ENCODE assay signal across 15 cellular contexts in genomic region chr11:27055065-27055682, GRCh38. TPM values are rescaled to one million over a fixed set of nuclear protein-coding genes. Genes with fewer than 3 reads are reported as not detected.
A peak's percentile ranks its signal among the peaks of the same experiment; 100 is the strongest.
DNase-seq lines count a peak whose midpoint lies in the region; TF ChIP-seq lines count a peak whose summit lies in the region.
"Had no signal": no experiment of that assay in that cellular context is flagged by ENCODE, and none has a peak within 500 bp of the region (broad histone marks: within the 10 kb centered on the region; RNA-seq: fewer than 3 reads in every experiment).

No MANE protein-coding gene starts in this region.

- H3K36me3 ChIP-seq in SJSA1 (no peaks in the 10 kb centered on the region), WERI-Rb-1 (no peaks in the 10 kb centered on the region)

- no peak overlapping the region for H3K4me3 Mint-ChIP-seq in osteocyte (ENCODE audit: unreplicated experiment)
- H3K4me3 Mint-ChIP-seq in activated T-helper 2 cell treated with anti-CD3 and anti-CD28 coated beads, Interferon-gamma antibody, Interleukin-2, Interleukin-4, amounts not matched to agents 10 μg/mL and 5 μg/mL and 100 μg/mL, durations not matched to agents 14 hours and 24 hours and 36 hours (ENCODE audit: low read depth), result no peak overlapping the region
- H3K4me3 Mint-ChIP-seq: CD14-positive monocyte; stimulated activated effector memory CD8-positive, alpha-beta T cell treated with anti-CD3 and anti-CD28 coated beads, Interleukin-12 subunit alpha, Interleukin-12 subunit beta, amount 100 ng/mL, for 72 hours had no signal

- H3K27me3 Mint-ChIP-seq in osteocyte (ENCODE audit: unreplicated experiment), result no peaks in the 10 kb centered on the region
- H3K27me3 Mint-ChIP-seq in activated T-helper 2 cell treated with anti-CD3 and anti-CD28 coated beads, Interferon-gamma antibody, Interleukin-2, Interleukin-4, amounts not matched to agents 10 μg/mL and 5 μg/mL and 100 μg/mL, durations not matched to agents 14 hours and 24 hours and 36 hours (ENCODE audit: low read depth), result no peaks in the 10 kb centered on the region

- no peak for TF ChIP-seq CTCF in osteocyte (IDR thresholded peaks at IDR 0.05)
- TF ChIP-seq CTCF in WERI-Rb-1 (IDR thresholded peaks at IDR 0.05; ENCODE audit: low read depth, low read length), result no peak

- H3K9me3 ChIP-seq in SJSA1 (replicated peaks) (no peaks in the 10 kb centered on the region), WERI-Rb-1 (ENCODE audit: severe bottlenecking) (no peaks in the 10 kb centered on the region)

- peak overlapping the region; percentile 44 for H3K27ac Mint-ChIP-seq in osteocyte (ENCODE audit: unreplicated experiment)
- H3K27ac Mint-ChIP-seq in activated T-helper 2 cell treated with anti-CD3 and anti-CD28 coated beads, Interferon-gamma antibody, Interleukin-2, Interleukin-4, amounts not matched to agents 10 μg/mL and 5 μg/mL and 100 μg/mL, durations not matched to agents 14 hours and 24 hours and 36 hours, result no peak overlapping the region
- H3K27ac Mint-ChIP-seq: CD14-positive monocyte; stimulated activated effector memory CD8-positive, alpha-beta T cell treated with anti-CD3 and anti-CD28 coated beads, Interleukin-12 subunit alpha, Interleukin-12 subunit beta, amount 100 ng/mL, for 72 hours had no signal

- DNase-seq in H4 (ENCODE audit: low spot score) (peak; percentile 62), SJSA1 (ENCODE audit: low read depth in 1 of 2, low spot score in 2 of 2) (peak; percentile 50), fibroblast of the conjunctiva (ENCODE audit: low read depth) (peak; percentile 16), osteocyte (ENCODE audit: extremely low spot score, unreplicated experiment) (no peak), 8988T (no peak), WERI-Rb-1 (no peak), NCI-H1092 treated with DMSO at 0.1 percent for 48 hours (lab: John Stamatoyannopoulos, UW) (no peak)
- DNase-seq in activated T-helper 2 cell treated with anti-CD3 and anti-CD28 coated beads, Interferon-gamma antibody, Interleukin-2, Interleukin-4, amounts not matched to agents 10 μg/mL and 5 μg/mL and 100 μg/mL, durations not matched to agents 14 hours and 24 hours and 36 hours (ENCODE audit: low spot score), result no peak
- DNase-seq: activated CD4-positive, alpha-beta T cell treated with anti-CD3 and anti-CD28 coated beads for 1 hour; activated T-cell treated with anti-CD3 and anti-CD28 coated beads, Interleukin-2, amount 50 U/mL, for 48 hours; left cardiac atrium; occipital lobe had no signal

- H3K27me3 ChIP-seq in SJSA1 (replicated peaks) (no peaks in the 10 kb centered on the region), WERI-Rb-1 (ENCODE audit: insufficient read depth, low read depth, severe bottlenecking) (peaks cover 21% of the 10 kb centered on the region)
- H3K27me3 ChIP-seq: breast epithelium had no signal

- intact Hi-C loops in activated T-helper 2 cell treated with anti-CD3 and anti-CD28 coated beads, Interferon-gamma antibody, Interleukin-2, Interleukin-4, amounts not matched to agents 10 μg/mL and 5 μg/mL and 100 μg/mL, durations not matched to agents 14 hours and 24 hours and 36 hours (cut with micrococcal nuclease), result no loop called here

- H3K4me1 ChIP-seq in SJSA1 (replicated peaks), result no peaks in the 10 kb centered on the region
- H3K4me1 ChIP-seq: breast epithelium had no signal

- H3K4me3 ChIP-seq in SJSA1 (no peak overlapping the region), WERI-Rb-1 (ENCODE audit: low read depth, low read length) (no peak overlapping the region)
- H3K4me3 ChIP-seq: breast epithelium had no signal

- peaks cover 11% of the 10 kb centered on the region for H3K9me3 Mint-ChIP-seq in osteocyte (ENCODE audit: unreplicated experiment)
- peaks cover 22% of the 10 kb centered on the region for H3K9me3 Mint-ChIP-seq in activated T-helper 2 cell treated with anti-CD3 and anti-CD28 coated beads, Interferon-gamma antibody, Interleukin-2, Interleukin-4, amounts not matched to agents 10 μg/mL and 5 μg/mL and 100 μg/mL, durations not matched to agents 14 hours and 24 hours and 36 hours

- H3K36me3 Mint-ChIP-seq in osteocyte (ENCODE audit: unreplicated experiment), result peaks cover 8% of the 10 kb centered on the region
- H3K36me3 Mint-ChIP-seq in activated T-helper 2 cell treated with anti-CD3 and anti-CD28 coated beads, Interferon-gamma antibody, Interleukin-2, Interleukin-4, amounts not matched to agents 10 μg/mL and 5 μg/mL and 100 μg/mL, durations not matched to agents 14 hours and 24 hours and 36 hours (ENCODE audit: low read depth), result no peaks in the 10 kb centered on the region
- H3K36me3 Mint-ChIP-seq: CD14-positive monocyte; stimulated activated effector memory CD8-positive, alpha-beta T cell treated with anti-CD3 and anti-CD28 coated beads, Interleukin-12 subunit alpha, Interleukin-12 subunit beta, amount 100 ng/mL, for 72 hours had no signal

- H3K4me1 Mint-ChIP-seq in osteocyte (ENCODE audit: unreplicated experiment), result peaks cover 28% of the 10 kb centered on the region
- H3K4me1 Mint-ChIP-seq in activated T-helper 2 cell treated with anti-CD3 and anti-CD28 coated beads, Interferon-gamma antibody, Interleukin-2, Interleukin-4, amounts not matched to agents 10 μg/mL and 5 μg/mL and 100 μg/mL, durations not matched to agents 14 hours and 24 hours and 36 hours (ENCODE audit: low read depth), result no peaks in the 10 kb centered on the region
- H3K4me1 Mint-ChIP-seq: CD14-positive monocyte; stimulated activated effector memory CD8-positive, alpha-beta T cell treated with anti-CD3 and anti-CD28 coated beads, Interleukin-12 subunit alpha, Interleukin-12 subunit beta, amount 100 ng/mL, for 72 hours had no signal

- H3K27ac ChIP-seq in SJSA1 (no peak overlapping the region), WERI-Rb-1 (no peak overlapping the region)
- H3K27ac ChIP-seq: breast epithelium had no signal

RNA-seq across cellular contexts. Expression of gene BBOX1, which starts 14.6 kb away (rescaled TPM):
- total RNA-seq in H4 (2014; rRNA removed; shearing (Covaris generic)), result 0.29 and 0.45 TPM in 2 replicates
- not detected in 2 replicates for total RNA-seq in SJSA1 (2014; rRNA removed; shearing (Covaris generic))
- 2.6 and 3.4 TPM in 2 replicates for total RNA-seq in osteocyte
- not detected in 2 replicates for total RNA-seq in activated T-helper 2 cell treated with anti-CD3 and anti-CD28 coated beads, Interferon-gamma antibody, Interleukin-2, Interleukin-4, amounts not matched to agents 10 μg/mL and 5 μg/mL and 100 μg/mL, durations not matched to agents 14 hours and 24 hours and 36 hours

Comparison
In these comparisons a context has a peak if more than half of its experiments do, and no peak if none do; other contexts are left out.
1. DNase-seq: peak in H4 (single experiment), SJSA1 (2 of 2) and fibroblast of the conjunctiva (single experiment); none in osteocyte (single experiment), activated T-helper 2 cell treated with anti-CD3 and anti-CD28 coated beads, Interferon-gamma antibody, Interleukin-2, Interleukin-4, amounts not matched to agents 10 μg/mL and 5 μg/mL and 100 μg/mL, durations not matched to agents 14 hours and 24 hours and 36 hours (single experiment), 8988T (single experiment), WERI-Rb-1 (single experiment) and NCI-H1092 treated with DMSO at 0.1 percent for 48 hours (single experiment).